In the genomic region with DNA sequence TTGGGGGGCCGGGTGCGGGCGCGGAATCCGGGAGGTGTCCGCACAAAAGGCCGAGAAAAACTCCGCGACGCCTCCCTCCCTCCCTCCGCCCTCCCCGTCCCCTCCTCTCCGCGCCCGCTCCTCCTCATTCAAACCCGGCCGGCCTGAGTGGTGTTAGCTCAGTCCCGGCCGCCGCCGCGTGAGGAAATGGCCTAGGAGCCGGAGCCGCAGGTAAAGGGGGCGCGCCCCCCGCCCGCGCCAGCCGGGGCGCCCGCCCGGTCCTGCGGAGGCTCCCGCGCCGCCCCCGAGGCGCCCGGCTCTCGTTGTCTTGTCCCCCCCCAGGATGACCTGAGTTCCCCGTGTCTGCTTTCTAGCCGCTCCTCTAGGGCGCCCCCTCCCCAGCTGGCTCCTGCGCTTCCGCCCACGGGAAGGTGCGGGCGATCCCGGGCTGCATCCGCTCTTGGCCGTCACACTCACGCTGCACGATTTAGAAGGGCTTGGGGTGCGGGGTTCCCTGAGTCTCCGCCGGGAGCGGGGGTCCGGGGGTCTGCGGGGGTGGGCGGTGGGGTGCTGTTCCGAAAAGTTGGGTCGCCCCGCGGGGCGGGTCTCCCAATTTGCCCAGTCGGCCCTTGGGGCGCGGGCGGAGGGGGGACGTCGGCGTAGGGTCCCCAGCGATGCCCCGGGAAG, we compare ENCODE assay signal across 15 cellular contexts. TPM values are rescaled to one million over a fixed set of nuclear protein-coding genes. Genes with fewer than 3 reads are reported as not detected.
DNase-seq lines count a peak whose midpoint lies in the region; ATAC-seq and TF ChIP-seq lines count a peak whose summit lies in the region.
"Not testable (repeated sequence)": the region's sequence is repeated elsewhere in the genome, so short reads cannot be mapped to it uniquely, and the experiment has no call there.
"Had no signal": no experiment of that assay in that cellular context is flagged by ENCODE, and none has a peak within 500 bp of the region (broad histone marks: within the 10 kb centered on the region; RNA-seq: fewer than 3 reads in every experiment).

No MANE protein-coding gene starts in this region.

- H3K4me3 Mint-ChIP-seq in CD4-positive, alpha-beta T cell; activated B cell treated with CpG ODN at 0.5 μM for 24 hours: not testable (repeated sequence)

- not testable (repeated sequence) for DNase-seq in CD4-positive, alpha-beta T cell; activated B cell treated with CpG ODN at 0.5 μM for 24 hours; body of pancreas; mucosa of descending colon; sciatic nerve (ENCODE audit: low spot score)
- DNase-seq in NCI-H510A (lab: John Stamatoyannopoulos, UW) (peak; percentile 7), upper lobe of left lung (peak in 1 of 2 donors; percentile 82)

- intact Hi-C loops in CD4-positive, alpha-beta T cell (cut with DNase I, micrococcal nuclease); activated B cell treated with CpG ODN at 0.5 μM for 24 hours (cut with micrococcal nuclease); body of pancreas (cut with DNase I); mucosa of descending colon (cut with DNase I, micrococcal nuclease); sciatic nerve (cut with DNase I): not testable (repeated sequence)

- H3K27ac ChIP-seq in CD4-positive, alpha-beta T cell (ENCODE audit: low read depth, low read length); body of pancreas; gastroesophageal sphincter; upper lobe of left lung: not testable (repeated sequence)

- 49% methylated on average over 30 to 44 of the region's 75 CpGs for WGBS in body of pancreas, 2 donors
- WGBS in gastroesophageal sphincter (ENCODE audit: low coverage in 1 of 2), 2 donors = 56 to 95% methylated on average over 3 to 8 of the region's 75 CpGs
- WGBS in upper lobe of left lung, 2 donors = 61 to 71% methylated on average over 34 to 70 of the region's 75 CpGs

- H3K36me3 Mint-ChIP-seq in CD4-positive, alpha-beta T cell (ENCODE audit: low read depth); activated B cell treated with CpG ODN at 0.5 μM for 24 hours (ENCODE audit: low read depth): not testable (repeated sequence)

- H3K4me1 ChIP-seq in body of pancreas; gastroesophageal sphincter; mucosa of descending colon (ENCODE audit: low read depth); upper lobe of left lung: not testable (repeated sequence)

- not testable (repeated sequence) for H3K27me3 Mint-ChIP-seq in CD4-positive, alpha-beta T cell; activated B cell treated with CpG ODN at 0.5 μM for 24 hours

- H3K27ac Mint-ChIP-seq in CD4-positive, alpha-beta T cell; activated B cell treated with CpG ODN at 0.5 μM for 24 hours: not testable (repeated sequence)

- not testable (repeated sequence) for TF ChIP-seq CTCF in CD4-positive, alpha-beta T cell (IDR thresholded peaks at IDR 0.05); activated B cell treated with CpG ODN at 0.5 μM for 24 hours (IDR thresholded peaks at IDR 0.05); body of pancreas (IDR thresholded peaks at IDR 0.05); gastroesophageal sphincter (IDR thresholded peaks at IDR 0.05); mucosa of descending colon (IDR thresholded peaks at IDR 0.05); upper lobe of left lung (IDR thresholded peaks at IDR 0.05)

- not testable (repeated sequence) for H3K4me1 Mint-ChIP-seq in CD4-positive, alpha-beta T cell (ENCODE audit: low read depth); activated B cell treated with CpG ODN at 0.5 μM for 24 hours

- H3K27me3 ChIP-seq in CD4-positive, alpha-beta T cell (ENCODE audit: control insufficient read depth, insufficient read depth, low read length); body of pancreas; gastroesophageal sphincter; upper lobe of left lung: not testable (repeated sequence)

- CTCF ChIA-PET in CD4-positive, alpha-beta T cell (lab: Charles Lee); activated B cell treated with CpG ODN at 0.5 μM for 24 hours (lab: Charles Lee): not testable (repeated sequence)

- peak; percentile 54 for ATAC-seq in CD4-positive, alpha-beta T cell (ENCODE audit: poor library complexity)
- peak; percentile 64 for ATAC-seq in activated B cell treated with CpG ODN at 0.5 μM for 24 hours (ENCODE audit: low read depth)
- peak; percentile 35 for ATAC-seq in body of pancreas
- ATAC-seq in gastroesophageal sphincter = peak; percentile 19
- ATAC-seq in mucosa of descending colon = peak; percentile 36
- ATAC-seq in sciatic nerve = peak; percentile 19
- ATAC-seq in upper lobe of left lung (ENCODE audit: low FRiP score in 2 of 2) = peak; percentile 6 to 25

- H3K36me3 ChIP-seq in body of pancreas (replicated peaks in 1 of 2; ENCODE audit: insufficient read depth in 1 of 2, low read depth in 2 of 2); gastroesophageal sphincter; mucosa of descending colon (ENCODE audit: low read depth); upper lobe of left lung: not testable (repeated sequence)

- not testable (repeated sequence) for TF ChIP-seq EP300 in gastroesophageal sphincter (IDR thresholded peaks at IDR 0.05); upper lobe of left lung (IDR thresholded peaks at IDR 0.05)

- H3K4me3 ChIP-seq in body of pancreas, gastroesophageal sphincter, mucosa of descending colon, upper lobe of left lung: not testable (repeated sequence)

- peaks cover 17% of the 10 kb centered on the region for H3K9me3 ChIP-seq in CD4-positive, alpha-beta T cell (ENCODE audit: control insufficient read depth, low read length)
- not testable (repeated sequence) for H3K9me3 ChIP-seq in body of pancreas
- H3K9me3 ChIP-seq in gastroesophageal sphincter (peaks cover 0 to 20% (median 0%) of the 10 kb centered on the region in 3 donors), mucosa of descending colon (peaks cover 83% of the 10 kb centered on the region), upper lobe of left lung (peaks cover 4 to 30% (median 18%) of the 10 kb centered on the region in 4 donors)

- not testable (repeated sequence) for TF ChIP-seq POLR2A in body of pancreas (IDR thresholded peaks at IDR 0.05); gastroesophageal sphincter (IDR thresholded peaks at IDR 0.05); upper lobe of left lung (IDR thresholded peaks at IDR 0.05)

- POLR2A ChIA-PET in CD4-positive, alpha-beta T cell (lab: Charles Lee); activated B cell treated with CpG ODN at 0.5 μM for 24 hours (lab: Charles Lee): not testable (repeated sequence)

- H3K9me3 Mint-ChIP-seq in CD4-positive, alpha-beta T cell = peaks cover 18% of the 10 kb centered on the region
- H3K9me3 Mint-ChIP-seq in activated B cell treated with CpG ODN at 0.5 μM for 24 hours = peaks cover 23% of the 10 kb centered on the region

RNA-seq across cellular contexts. Expression of a gene that starts 0.6 kb away (rescaled TPM):
- total RNA-seq in CD4-positive, alpha-beta T cell = not detected
- total RNA-seq in activated B cell treated with CpG ODN at 0.5 μM for 24 hours (not detected in 2 replicates), body of pancreas (not detected), gastroesophageal sphincter (not detected), mucosa of descending colon (not detected), sciatic nerve (not detected), upper lobe of left lung (not detected)
- total RNA-seq: Caco-2, GM23248, H9, HFFc6, MCF 10A, PC-3, Right ventricle myocardium superior had no signal
